Comparison of ENCODE assay signal across 31 cellular contexts in the genomic region with DNA sequence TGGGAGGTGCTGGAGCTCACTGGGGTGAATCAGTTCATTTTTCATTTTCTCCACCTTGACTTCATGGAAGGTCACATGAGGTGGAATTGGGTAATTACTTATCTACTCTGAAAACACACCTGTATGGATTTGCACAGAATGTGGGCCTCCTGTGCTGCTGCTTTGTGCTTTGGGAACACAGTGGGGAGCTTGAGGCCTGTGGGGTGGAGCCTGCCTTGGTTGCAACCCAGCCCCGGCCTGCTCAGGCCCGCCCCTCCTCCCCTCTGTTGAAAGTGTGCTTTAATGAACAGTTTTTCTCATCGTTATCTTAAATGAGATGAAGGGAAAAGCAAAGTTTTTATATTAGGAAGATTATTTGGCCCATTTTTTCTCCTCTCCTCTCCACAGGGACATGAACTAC. TPM values are rescaled to one million over a fixed set of nuclear protein-coding genes. Genes with fewer than 3 reads are reported as not detected.
"Had no signal": no experiment of that assay in that cellular context is flagged by ENCODE, and none has a peak within 500 bp of the region (broad histone marks: within the 10 kb centered on the region; RNA-seq: fewer than 3 reads in every experiment).

No MANE protein-coding gene starts in this region.

- FAIRE-seq: astrocyte, bronchial epithelial cell had no signal

- H3K9me3 Mint-ChIP-seq: activated CD4-positive, alpha-beta memory T cell treated with anti-CD3 and anti-CD28 coated beads, Interleukin-2, amount 10 ng/mL, durations not matched to agents 7 days and 5 days; activated CD4-positive, alpha-beta T cell treated with anti-CD3 and anti-CD28 coated beads, Interleukin-2, amount 10 ng/mL, durations not matched to agents 7 days and 5 days; activated T-cell treated with anti-CD3 and anti-CD28 coated beads, Interleukin-2, amount 50 U/mL, for 24 hours; activated T-cell treated with anti-CD3 and anti-CD28 coated beads, Interleukin-2, amount 50 U/mL, for 72 hours; central memory CD8-positive, alpha-beta T cell; dendritic cell treated with granulocyte-macrophage colony-stimulating factor and Interleukin-4, amounts not matched to agents 40 ng/mL and 50 ng/mL, for 4 days; endodermal cell had no signal

- H3K27ac ChIP-seq: brain microvascular endothelial cell, coronary artery, dorsolateral prefrontal cortex, foreskin keratinocyte, gastrocnemius medialis had no signal

- ATAC-seq: activated T-cell treated with anti-CD3 and anti-CD28 coated beads, Interleukin-2, amount 50 U/mL, for 72 hours; esophagus mucosa; foreskin keratinocyte; gastrocnemius medialis had no signal

- H3K4me3 Mint-ChIP-seq: activated CD4-positive, alpha-beta memory T cell treated with anti-CD3 and anti-CD28 coated beads, Interleukin-2, amount 10 ng/mL, durations not matched to agents 7 days and 5 days; activated CD4-positive, alpha-beta T cell treated with anti-CD3 and anti-CD28 coated beads, Interleukin-2, amount 10 ng/mL, durations not matched to agents 7 days and 5 days; activated naive CD8-positive, alpha-beta T cell; activated T-cell treated with anti-CD3 and anti-CD28 coated beads, Interleukin-2, amount 50 U/mL, for 24 hours; activated T-cell treated with anti-CD3 and anti-CD28 coated beads, Interleukin-2, amount 50 U/mL, for 72 hours; central memory CD8-positive, alpha-beta T cell; dendritic cell treated with granulocyte-macrophage colony-stimulating factor and Interleukin-4, amounts not matched to agents 40 ng/mL and 50 ng/mL, for 4 days; endodermal cell had no signal

- H3K9me3 ChIP-seq: gastrocnemius medialis had no signal

- H3K36me3 ChIP-seq: brain microvascular endothelial cell, gastrocnemius medialis had no signal

- H3K4me3 ChIP-seq: coronary artery, dorsolateral prefrontal cortex, gastrocnemius medialis had no signal

- H3K36me3 Mint-ChIP-seq: activated naive CD8-positive, alpha-beta T cell had no signal

- H3K4me1 Mint-ChIP-seq: activated CD4-positive, alpha-beta memory T cell treated with anti-CD3 and anti-CD28 coated beads, Interleukin-2, amount 10 ng/mL, durations not matched to agents 7 days and 5 days; activated CD4-positive, alpha-beta T cell treated with anti-CD3 and anti-CD28 coated beads, Interleukin-2, amount 10 ng/mL, durations not matched to agents 7 days and 5 days; central memory CD8-positive, alpha-beta T cell had no signal

- H3K27me3 ChIP-seq: brain microvascular endothelial cell had no signal

- H3K4me1 ChIP-seq: foreskin keratinocyte, gastrocnemius medialis had no signal

- DNase-seq: activated CD4-positive, alpha-beta memory T cell treated with anti-CD3 and anti-CD28 coated beads, Interleukin-2, amount 10 ng/mL, durations not matched to agents 7 days and 5 days; activated CD4-positive, alpha-beta T cell treated with anti-CD3 and anti-CD28 coated beads for 1 hour; activated CD4-positive, alpha-beta T cell treated with anti-CD3 and anti-CD28 coated beads for 4 hours; activated CD4-positive, alpha-beta T cell treated with anti-CD3 and anti-CD28 coated beads, Interleukin-2, amount 10 ng/mL, durations not matched to agents 7 days and 5 days; activated CD4-positive, alpha-beta T cell treated with anti-CD3 and anti-CD28 coated beads, Interleukin-2, amount 50 U/mL, for 4 hours; activated CD8-positive, alpha-beta memory T cell treated with anti-CD3 and anti-CD28 coated beads, Interleukin-2, amount 50 U/mL, for 48 hours; activated gamma-delta T cell; activated naive CD4-positive, alpha-beta T cell treated with anti-CD3 and anti-CD28 coated beads, Interleukin-2, amount 50 U/mL, for 16 hours; activated naive CD4-positive, alpha-beta T cell treated with Interleukin-2 at 50 U/mL for 16 hours; activated T-cell treated with anti-CD3 and anti-CD28 coated beads for 4 hours; activated T-cell treated with anti-CD3 and anti-CD28 coated beads, Interleukin-2, amount 50 U/mL, for 24 hours; activated T-cell treated with anti-CD3 and anti-CD28 coated beads, Interleukin-2, amount 50 U/mL, for 72 hours; amniotic stem cell; anterior cingulate cortex; brain microvascular endothelial cell; dorsolateral prefrontal cortex; effector memory CD4-positive, alpha-beta T cell; endodermal cell; foreskin keratinocyte; gastrocnemius medialis; glutamatergic neuron; T-helper 2 cell had no signal

- H3K27ac Mint-ChIP-seq: activated CD4-positive, alpha-beta memory T cell treated with anti-CD3 and anti-CD28 coated beads, Interleukin-2, amount 10 ng/mL, durations not matched to agents 7 days and 5 days; activated CD4-positive, alpha-beta T cell treated with anti-CD3 and anti-CD28 coated beads, Interleukin-2, amount 10 ng/mL, durations not matched to agents 7 days and 5 days; activated naive CD8-positive, alpha-beta T cell; activated T-cell treated with anti-CD3 and anti-CD28 coated beads, Interleukin-2, amount 50 U/mL, for 24 hours; activated T-cell treated with anti-CD3 and anti-CD28 coated beads, Interleukin-2, amount 50 U/mL, for 72 hours; dendritic cell treated with granulocyte-macrophage colony-stimulating factor and Interleukin-4, amounts not matched to agents 40 ng/mL and 50 ng/mL, for 4 days; endodermal cell had no signal

RNA-seq across cellular contexts. Expression of gene DMRT3, which starts 28.5 kb away (rescaled TPM):
- total RNA-seq: activated CD4-positive, alpha-beta memory T cell treated with anti-CD3 and anti-CD28 coated beads, Interleukin-2, amount 10 ng/mL, durations not matched to agents 7 days and 5 days; activated CD4-positive, alpha-beta T cell treated with anti-CD3 and anti-CD28 coated beads, Interleukin-2, amount 10 ng/mL, durations not matched to agents 7 days and 5 days; activated T-cell treated with anti-CD3 and anti-CD28 coated beads, Interleukin-2, amount 50 U/mL, for 72 hours; astrocyte; bronchial epithelial cell; cerebellum; endodermal cell; esophagus mucosa; foreskin keratinocyte; T-helper 1 cell treated with Interleukin-12 subunit alpha and Interleukin-12 subunit beta and Interleukin-4 antibody, amounts not matched to agents 30 ng/mL and 1 ng/mL, for 36 hours had no signal
- polyA plus RNA-seq: foreskin keratinocyte had no signal
